In genomic region chr12:62862259-62862881, GRCh38 we compare ENCODE assay signal across 1 cellular context.
TF ChIP-seq lines count a peak whose summit lies in the region.

No MANE protein-coding gene starts in this region.

TF ChIP-seq in WTC11, 78 proteins besides CTCF, POLR2A, EP300 and RAD21 (continued from another document):
- TF ChIP-seq ATF6 (CRISPR knock-in tag; IDR thresholded peaks at IDR 0.05) (no peak), MXD4 (CRISPR knock-in tag; IDR thresholded peaks at IDR 0.05; ENCODE audit: borderline replicate concordance) (no peak), GABPB1 (CRISPR knock-in tag; IDR thresholded peaks at IDR 0.05) (no peak), ZNF232 (CRISPR knock-in tag; IDR thresholded peaks at IDR 0.05) (no peak), ZNF416 (CRISPR knock-in tag; IDR thresholded peaks at IDR 0.05) (no peak)
- TF ChIP-seq, protein P1, sequence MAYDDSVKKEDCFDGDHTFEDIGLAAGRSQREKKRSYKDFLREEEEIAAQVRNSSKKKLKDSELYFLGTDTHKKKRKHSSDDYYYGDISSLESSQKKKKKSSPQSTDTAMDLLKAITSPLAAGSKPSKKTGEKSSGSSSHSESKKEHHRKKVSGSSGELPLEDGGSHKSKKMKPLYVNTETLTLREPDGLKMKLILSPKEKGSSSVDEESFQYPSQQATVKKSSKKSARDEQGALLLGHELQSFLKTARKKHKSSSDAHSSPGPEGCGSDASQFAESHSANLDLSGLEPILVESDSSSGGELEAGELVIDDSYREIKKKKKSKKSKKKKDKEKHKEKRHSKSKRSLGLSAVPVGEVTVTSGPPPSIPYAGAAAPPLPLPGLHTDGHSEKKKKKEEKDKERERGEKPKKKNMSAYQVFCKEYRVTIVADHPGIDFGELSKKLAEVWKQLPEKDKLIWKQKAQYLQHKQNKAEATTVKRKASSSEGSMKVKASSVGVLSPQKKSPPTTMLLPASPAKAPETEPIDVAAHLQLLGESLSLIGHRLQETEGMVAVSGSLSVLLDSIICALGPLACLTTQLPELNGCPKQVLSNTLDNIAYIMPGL (CRISPR knock-in tag; IDR thresholded peaks at IDR 0.05), result no peak
